ENCODE assay signal across 9 cellular contexts in genomic region chr18:3592864-3593263, GRCh38.
A peak's percentile ranks its signal among the peaks of the same experiment; 100 is the strongest.
DNase-seq lines count a peak whose midpoint lies in the region; ATAC-seq and TF ChIP-seq lines count a peak whose summit lies in the region.
"Had no signal": no experiment of that assay in that cellular context is flagged by ENCODE, and none has a peak within 500 bp of the region (broad histone marks: within the 10 kb centered on the region; RNA-seq: fewer than 3 reads in every experiment).

No MANE protein-coding gene starts in this region.

- H2AFZ ChIP-seq in HCT116 (ENCODE audit: low read depth, low read length, poor library complexity, severe bottlenecking) (no peak overlapping the region), hepatocyte (peak overlapping the region; percentile 1)

- H3K4me3 Mint-ChIP-seq in activated B cell treated with CpG ODN at 0.5 μM for 24 hours, result peak overlapping the region; percentile 24

- intact Hi-C loops in HCT116 (cut with micrococcal nuclease) (loop anchor here (5.0 kb wide), 1 partner anchor 331 kb away; the partner anchor contains the start of gene MYL12B), activated B cell treated with CpG ODN at 0.5 μM for 24 hours (cut with micrococcal nuclease) (loop anchor here (5.0 kb wide), 1 partner anchor 581 kb away; the partner anchor contains the start of gene LPIN2)

- H3K27ac ChIP-seq in HCT116 (ENCODE audit: low read depth, low read length) (peak overlapping the region; percentile 100), hepatocyte (peak overlapping the region; percentile 98)

- no peak for TF ChIP-seq POLR2A in HCT116 (IDR thresholded peaks at IDR 0.05; ENCODE audit: borderline replicate concordance, extremely low read depth, insufficient read depth, insufficient read length)

- H3K4me1 Mint-ChIP-seq in activated B cell treated with CpG ODN at 0.5 μM for 24 hours, result peaks cover 63% of the 10 kb centered on the region

- POLR2A ChIA-PET in HCT116 (lab: Charles Lee) (interaction anchor here (1.5 to 7.8 kb wide), 7 partner anchors 10 to 343 kb away, joined by 3 to 68 read pairs (median 16); no protein-coding TSS in a partner anchor), activated B cell treated with CpG ODN at 0.5 μM for 24 hours (lab: Charles Lee) (interaction anchor here (1.3 to 7.9 kb wide), 8 partner anchors 8 to 311 kb away, joined by 4 to 432 read pairs (median 26); partner anchors contain the start of gene TGIF1)

- no peak for TF ChIP-seq RAD21 in HCT116 (IDR thresholded peaks at IDR 0.05; ENCODE audit: low read depth)

- H3K9me3 ChIP-seq in HCT116 (ENCODE audit: control insufficient read depth in 1 of 2, insufficient read depth in 1 of 2, low read depth in 1 of 2, low read length in 2 of 2), result no peaks in the 10 kb centered on the region
- H3K9me3 ChIP-seq in hepatocyte (ENCODE audit: low read depth), result no peaks in the 10 kb centered on the region
- H3K9me3 ChIP-seq in skeletal muscle satellite cell (replicated peaks; ENCODE audit: low read length), result no peaks in the 10 kb centered on the region

- DNase-seq in HCT116 (ENCODE audit: low read depth, low spot score) (no peak), activated B cell treated with CpG ODN at 0.5 μM for 24 hours (no peak), hepatocyte (ENCODE audit: low spot score) (no peak), NCI-H82 (lab: John Stamatoyannopoulos, UW) (no peak), OCI-M1 (lab: John Stamatoyannopoulos, UW) (no peak), iPS-NIHi7 (ENCODE audit: extremely low spot score) (no peak), NCI-H2029 (lab: John Stamatoyannopoulos, UW) (no peak)
- DNase-seq: stimulated activated naive CD4-positive, alpha-beta T cell treated with Interleukin-2 at 50 U/mL for 16 hours had no signal

- H3K4me3 ChIP-seq in HCT116 (replicated peaks in 1 of 2; ENCODE audit: low read depth in 1 of 2, low read length in 2 of 2), result peak overlapping the region in 1 of 2 experiments; percentile 50; a peak in 3 of 4 replicates
- no peak overlapping the region for H3K4me3 ChIP-seq in hepatocyte
- H3K4me3 ChIP-seq in skeletal muscle satellite cell (ENCODE audit: low read length), result peak overlapping the region; percentile 28

- peak overlapping the region; percentile 95 for H3K9ac ChIP-seq in HCT116 (ENCODE audit: low read length)
- H3K9ac ChIP-seq in skeletal muscle satellite cell (ENCODE audit: low read depth, low read length), result peak overlapping the region; percentile 95

- peaks cover 75 to 83% of the 10 kb centered on the region in 2 experiments for H3K4me1 ChIP-seq in HCT116 (ENCODE audit: control insufficient read depth in 1 of 2, insufficient read depth in 2 of 2, low read length in 2 of 2)
- H3K4me1 ChIP-seq in hepatocyte (ENCODE audit: insufficient read depth), result peaks cover 41% of the 10 kb centered on the region
- peaks cover 45% of the 10 kb centered on the region for H3K4me1 ChIP-seq in skeletal muscle satellite cell (ENCODE audit: control insufficient read depth, insufficient read depth, low read length)

- H3K36me3 Mint-ChIP-seq in activated B cell treated with CpG ODN at 0.5 μM for 24 hours (ENCODE audit: low read depth), result peaks cover 17% of the 10 kb centered on the region

- H3K9me2 ChIP-seq in HCT116 (ENCODE audit: insufficient read depth), result no peaks in the 10 kb centered on the region
- H3K9me2 ChIP-seq in hepatocyte (replicated peaks; ENCODE audit: insufficient read depth), result no peaks in the 10 kb centered on the region

- H3K36me3 ChIP-seq in HCT116 (ENCODE audit: control insufficient read depth in 1 of 2, insufficient read depth in 2 of 2, low read length in 2 of 2), result peaks cover 0 to 12% of the 10 kb centered on the region in 2 experiments; a peak in 1 of 4 replicates
- H3K36me3 ChIP-seq in hepatocyte (replicated peaks; ENCODE audit: insufficient read depth, low read depth), result no peaks in the 10 kb centered on the region
- peaks cover 4% of the 10 kb centered on the region for H3K36me3 ChIP-seq in skeletal muscle satellite cell (ENCODE audit: insufficient read depth, low read length)

- CTCF ChIA-PET in HCT116 (lab: Charles Lee), result interaction anchor here (1.0 kb wide), 1 partner anchor 10 kb away, joined by 3 read pairs; no protein-coding TSS in a partner anchor
- CTCF ChIA-PET in activated B cell treated with CpG ODN at 0.5 μM for 24 hours (lab: Charles Lee), result interaction anchor here (1.3 to 5.8 kb wide), 3 partner anchors 73 to 345 kb away, joined by 5 to 81 read pairs (median 75); partner anchors contain the start of gene MYL12A

- H3K79me2 ChIP-seq in HCT116 (ENCODE audit: insufficient read depth, low read length) (peaks cover 36% of the 10 kb centered on the region), hepatocyte (peaks cover 16% of the 10 kb centered on the region)

- RAD21 ChIA-PET in HCT116 (lab: Charles Lee; ENCODE audit: low non-redundant PET in 1 of 2, low total read pairs in 2 of 2, uncharacterized antibody in 2 of 2, unreplicated experiment in 2 of 2), result interaction anchor here in 1 of 2 experiments (0.7 kb wide), 1 partner anchor 145 kb away, joined by 4 read pairs; no protein-coding TSS in a partner anchor

- no peak for TF ChIP-seq CTCF in HCT116 (IDR thresholded peaks at IDR 0.05 in 2 of 3, conservative IDR thresholded peaks at IDR 0.05 in 1 of 3; ENCODE audit: borderline replicate concordance in 1 of 3, insufficient read depth in 1 of 3, low read depth in 2 of 3, low read length in 2 of 3)
- no peak for TF ChIP-seq CTCF in activated B cell treated with CpG ODN at 0.5 μM for 24 hours (IDR thresholded peaks at IDR 0.05)
- no peak for TF ChIP-seq CTCF in hepatocyte (IDR thresholded peaks at IDR 0.05; ENCODE audit: poor library complexity)

- H3K27ac Mint-ChIP-seq in activated B cell treated with CpG ODN at 0.5 μM for 24 hours, result peak overlapping the region; percentile 94

- no peaks in the 10 kb centered on the region for H3K27me3 Mint-ChIP-seq in activated B cell treated with CpG ODN at 0.5 μM for 24 hours

- BruUV-seq in HCT116 (replicated peaks; lab: Mats Ljungman, UMichigan), result no TSS peak

- ATAC-seq in HCT116 (no peak), activated B cell treated with CpG ODN at 0.5 μM for 24 hours (ENCODE audit: low read depth) (no peak)

- WGBS in hepatocyte (ENCODE audit: low lambda C conversion rate, missing lambda C conversion rate), result 42% methylated on average over 6 of the region's 6 CpGs

- peak overlapping the region; percentile 92 for H3K4me2 ChIP-seq in HCT116 (ENCODE audit: low read length)
- peak overlapping the region; percentile 76 for H3K4me2 ChIP-seq in hepatocyte
- H3K4me2 ChIP-seq in skeletal muscle satellite cell (ENCODE audit: low read length), result peak overlapping the region; percentile 93

- H4K20me1 ChIP-seq in HCT116 (ENCODE audit: insufficient read depth), result no peaks in the 10 kb centered on the region
- H4K20me1 ChIP-seq in hepatocyte (ENCODE audit: insufficient read depth, poor library complexity, severe bottlenecking), result no peaks in the 10 kb centered on the region

- H3K27me3 ChIP-seq in HCT116 (ENCODE audit: insufficient read depth, low read length) (no peaks in the 10 kb centered on the region), hepatocyte (no peaks in the 10 kb centered on the region), skeletal muscle satellite cell (ENCODE audit: control insufficient read depth, insufficient read depth, low read length) (no peaks in the 10 kb centered on the region)

- H3K9me3 Mint-ChIP-seq in activated B cell treated with CpG ODN at 0.5 μM for 24 hours, result no peaks in the 10 kb centered on the region

TF ChIP-seq in HCT116, 20 proteins besides CTCF, POLR2A, EP300 and RAD21 (continues in another document):
- no peak for TF ChIP-seq ATF3 (IDR thresholded peaks at IDR 0.05)
- no peak for TF ChIP-seq MAX (IDR thresholded peaks at IDR 0.05)
- TF ChIP-seq SIN3A (IDR thresholded peaks at IDR 0.05; ENCODE audit: low read depth), result no peak
- no peak for TF ChIP-seq ZBTB33 (IDR thresholded peaks at IDR 0.05; ENCODE audit: extremely low read depth, insufficient replicate concordance, low read length)
- TF ChIP-seq FOSL1 (IDR thresholded peaks at IDR 0.05; ENCODE audit: low read depth), result no peak
- TF ChIP-seq EGR1 (IDR thresholded peaks at IDR 0.05; ENCODE audit: low read depth), result no peak
- TF ChIP-seq YY1 (IDR thresholded peaks at IDR 0.05; ENCODE audit: extremely low read depth, insufficient replicate concordance, low read depth, low read length), result no peak
